In genomic region chr2:42060718-42061619, GRCh38 we compare ENCODE assay signal across 12 cellular contexts. TPM values are rescaled to one million over a fixed set of nuclear protein-coding genes. Genes with fewer than 3 reads are reported as not detected.
DNase-seq lines count a peak whose midpoint lies in the region; ATAC-seq, FAIRE-seq and TF ChIP-seq lines count a peak whose summit lies in the region.
"Had no signal": no experiment of that assay in that cellular context is flagged by ENCODE, and none has a peak within 500 bp of the region (broad histone marks: within the 10 kb centered on the region; RNA-seq: fewer than 3 reads in every experiment).

No MANE protein-coding gene starts in this region.

- CTCF ChIA-PET in CD4-positive, alpha-beta T cell (lab: Charles Lee), result no interaction called here

- peak overlapping the region; percentile 75 to 96 (median 86) for H3K27ac ChIP-seq in transverse colon
- no peak overlapping the region for H3K27ac ChIP-seq in CD4-positive, alpha-beta T cell (ENCODE audit: low read depth, low read length)
- H3K27ac ChIP-seq: prostate gland had no signal

- peaks cover 51 to 89% (median 77%) of the 10 kb centered on the region in 4 donors for H3K4me1 ChIP-seq in transverse colon

- peaks cover 42% of the 10 kb centered on the region for H3K4me1 Mint-ChIP-seq in mesothelial cell of epicardium
- no peaks in the 10 kb centered on the region for H3K4me1 Mint-ChIP-seq in CD4-positive, alpha-beta T cell (ENCODE audit: low read depth)

- no peak for TF ChIP-seq POLR2A in transverse colon (IDR thresholded peaks at IDR 0.05)

- TF ChIP-seq CTCF in mesothelial cell of epicardium (IDR thresholded peaks at IDR 0.05; ENCODE audit: unreplicated experiment), result no peak
- no peak for TF ChIP-seq CTCF in transverse colon (IDR thresholded peaks at IDR 0.05)
- no peak for TF ChIP-seq CTCF in CD4-positive, alpha-beta T cell (IDR thresholded peaks at IDR 0.05)

- intact Hi-C loops in transverse colon (cut with DNase I; ENCODE audit: low total_unique reads), result no loop called here
- intact Hi-C loops in CD4-positive, alpha-beta T cell (cut with DNase I, micrococcal nuclease), result no loop called here

- H3K9me3 Mint-ChIP-seq in mesothelial cell of epicardium, result no peaks in the 10 kb centered on the region
- no peaks in the 10 kb centered on the region for H3K9me3 Mint-ChIP-seq in CD4-positive, alpha-beta T cell

- H3K27me3 ChIP-seq in transverse colon, result no peaks in the 10 kb centered on the region
- H3K27me3 ChIP-seq in CD4-positive, alpha-beta T cell (ENCODE audit: control insufficient read depth, insufficient read depth, low read length), result no peaks in the 10 kb centered on the region

- H3K4me3 Mint-ChIP-seq in mesothelial cell of epicardium, result no peak overlapping the region
- no peak overlapping the region for H3K4me3 Mint-ChIP-seq in CD4-positive, alpha-beta T cell

- H3K27me3 Mint-ChIP-seq in mesothelial cell of epicardium (ENCODE audit: low read depth), result no peaks in the 10 kb centered on the region
- H3K27me3 Mint-ChIP-seq in CD4-positive, alpha-beta T cell, result peaks cover 9% of the 10 kb centered on the region

- in situ Hi-C loops in transverse colon (cut with MboI; ENCODE audit: low pct_ligation_motif_present in 1 of 4, low pct_unique_long_range_greater_than_20kb in 1 of 4, low sequenced_read_pairs in 3 of 4), result no loop called here

- H3K36me3 Mint-ChIP-seq in mesothelial cell of epicardium, result peaks cover 13% of the 10 kb centered on the region
- no peaks in the 10 kb centered on the region for H3K36me3 Mint-ChIP-seq in CD4-positive, alpha-beta T cell (ENCODE audit: low read depth)

- peak overlapping the region; percentile 78 for H3K27ac Mint-ChIP-seq in mesothelial cell of epicardium
- no peak overlapping the region for H3K27ac Mint-ChIP-seq in CD4-positive, alpha-beta T cell

- peak; percentile 21 for FAIRE-seq in endometrium (lab: Jason Lieb, UNC)

- no peak for ATAC-seq in GM18861 (IDR thresholded peaks at IDR 0.05; ENCODE audit: unreplicated experiment)
- ATAC-seq in CD4-positive, alpha-beta T cell (ENCODE audit: poor library complexity), result no peak

- POLR2A ChIA-PET in CD4-positive, alpha-beta T cell (lab: Charles Lee), result no interaction called here

- 10 to 31% methylated on average over 2 to 14 of the region's 14 CpGs for WGBS in transverse colon (ENCODE audit: low coverage in 1 of 2), 2 donors

- H3K9me3 ChIP-seq in transverse colon, result no peaks in the 10 kb centered on the region
- H3K9me3 ChIP-seq in CD4-positive, alpha-beta T cell (ENCODE audit: control insufficient read depth, low read length), result no peaks in the 10 kb centered on the region
- H3K9me3 ChIP-seq: prostate gland had no signal

- no peak overlapping the region for H3K4me3 ChIP-seq in transverse colon
- H3K4me3 ChIP-seq: prostate gland had no signal

- TF ChIP-seq EP300 in transverse colon (IDR thresholded peaks at IDR 0.05; ENCODE audit: low read depth), result no peak

- DNase-seq in NCI-H524 treated with DMSO at 0.1 percent for 48 hours (lab: John Stamatoyannopoulos, UW), result peak; percentile 88
- DNase-seq in mesothelial cell of epicardium (ENCODE audit: low spot score in 2 of 2, unreplicated experiment in 2 of 2), result no peak
- DNase-seq in transverse colon, result peak; percentile 73
- no peak for DNase-seq in activated gamma-delta T cell (lab: John Stamatoyannopoulos, UW)
- no peak for DNase-seq in CD4-positive, alpha-beta T cell
- no peak for DNase-seq in NCI-H748 treated with DMSO at 0.1 percent for 48 hours (lab: John Stamatoyannopoulos, UW)
- DNase-seq: activated CD4-positive, alpha-beta T cell treated with anti-CD3 and anti-CD28 coated beads for 48 hours; DND-41; KG1 had no signal

- peaks cover 0 to 6% (median 0%) of the 10 kb centered on the region in 4 donors for H3K36me3 ChIP-seq in transverse colon
- H3K36me3 ChIP-seq: prostate gland had no signal

RNA-seq across cellular contexts. Expression of gene PKDCC, which starts 13.1 kb away (rescaled TPM):
- total RNA-seq in mesothelial cell of epicardium, result 112 to 131 TPM (median 123 TPM) in 3 replicates
- 100 to 1,000 TPM in 1 of 4 donors, 10 to 100 TPM in 3; 60.6 to 108 (median 74.6) TPM for total RNA-seq in transverse colon
- not detected for total RNA-seq in CD4-positive, alpha-beta T cell

Comparison
In these comparisons a context has a peak if more than half of its experiments do, and no peak if none do; other contexts are left out.
1. DNase-seq: peak in NCI-H524 treated with DMSO at 0.1 percent for 48 hours (single experiment) and transverse colon (single experiment); none in mesothelial cell of epicardium (0 of 2), activated gamma-delta T cell (single experiment), CD4-positive, alpha-beta T cell (0 of 10) and NCI-H748 treated with DMSO at 0.1 percent for 48 hours (single experiment).
2. RNA of gene PKDCC, which starts 13.1 kb away (total RNA-seq): 112 to 131 TPM in mesothelial cell of epicardium and 60.6 to 108 TPM in transverse colon; not detected in CD4-positive, alpha-beta T cell; every median in the first group is over 10 times any median in the second.